ENCODE assay signal across 12 cellular contexts in the genomic region with DNA sequence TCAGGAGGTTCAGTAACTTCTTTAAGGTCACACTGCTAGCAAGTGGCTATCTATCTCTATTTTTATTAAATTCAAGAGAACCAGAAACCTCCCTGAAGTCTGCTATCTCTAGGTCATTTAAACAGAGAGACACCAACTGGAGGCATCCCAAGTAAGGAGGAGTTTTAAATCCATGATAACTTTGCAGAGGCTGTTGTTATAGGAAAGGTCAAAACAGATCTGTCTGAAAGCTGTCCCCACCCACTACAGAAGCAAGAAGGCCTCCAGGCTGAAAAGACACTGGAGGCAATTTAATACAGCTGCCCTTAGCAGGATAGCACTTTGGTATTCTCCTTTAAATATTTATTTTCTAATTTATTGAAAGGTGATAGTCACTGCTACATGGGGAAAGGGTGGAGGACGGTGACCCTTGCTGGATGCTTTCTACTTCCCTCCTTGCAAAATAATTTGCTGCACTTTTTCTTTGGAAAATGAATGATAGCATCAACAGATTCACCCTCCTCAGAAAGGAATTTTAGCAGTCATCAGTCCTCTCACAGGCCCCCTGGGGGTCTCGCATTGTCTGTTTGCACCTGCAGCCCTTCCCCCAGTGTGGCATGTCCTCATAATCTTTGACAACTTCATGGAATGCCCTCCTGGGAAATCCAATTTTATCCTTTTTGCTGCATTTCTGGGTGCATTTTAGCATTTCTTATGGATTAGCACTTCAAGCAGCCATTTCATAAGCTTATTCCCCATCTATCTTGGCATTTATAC.
A peak's percentile ranks its signal among the peaks of the same experiment; 100 is the strongest.
DNase-seq lines count a peak whose midpoint lies in the region; TF ChIP-seq lines count a peak whose summit lies in the region.
"Had no signal": no experiment of that assay in that cellular context is flagged by ENCODE, and none has a peak within 500 bp of the region (broad histone marks: within the 10 kb centered on the region; RNA-seq: fewer than 3 reads in every experiment).

No MANE protein-coding gene starts in this region.

- H3K4me3 ChIP-seq in adrenal gland, result no peak overlapping the region
- H3K4me3 ChIP-seq: breast epithelium, spleen, upper lobe of left lung had no signal

- no peak overlapping the region for H3K27ac Mint-ChIP-seq in immature natural killer cell
- H3K27ac Mint-ChIP-seq: activated T-helper 17 cell treated with anti-CD3 and anti-CD28 coated beads, Interleukin-2, amount 50 U/mL, for 72 hours had no signal

- no peaks in the 10 kb centered on the region for H3K27me3 ChIP-seq in adrenal gland
- H3K27me3 ChIP-seq: breast epithelium, spleen, upper lobe of left lung had no signal

- no peak overlapping the region for H3K4me3 Mint-ChIP-seq in immature natural killer cell
- H3K4me3 Mint-ChIP-seq: activated T-helper 17 cell treated with anti-CD3 and anti-CD28 coated beads, Interleukin-2, amount 50 U/mL, for 72 hours had no signal

- intact Hi-C loops in adrenal gland (cut with DNase I), result no loop called here

- no peaks in the 10 kb centered on the region for H3K4me1 Mint-ChIP-seq in immature natural killer cell
- H3K4me1 Mint-ChIP-seq: activated T-helper 17 cell treated with anti-CD3 and anti-CD28 coated beads, Interleukin-2, amount 50 U/mL, for 72 hours had no signal

- DNase-seq in NCI-H146 (lab: John Stamatoyannopoulos, UW), result peak; percentile 94
- peak in 4 of 7 donors; percentile 15 to 48 (median 28) for DNase-seq in adrenal gland
- peak; percentile 41 for DNase-seq in iPS-NIHi7 (ENCODE audit: extremely low spot score)
- no peak for DNase-seq in substantia nigra (lab: John Stamatoyannopoulos, UW)
- DNase-seq in stimulated activated naive CD4-positive, alpha-beta T cell (lab: John Stamatoyannopoulos, UW), result no peak
- DNase-seq in D341Med (ENCODE audit: low spot score), result no peak
- no peak for DNase-seq in immature natural killer cell
- DNase-seq: spleen, upper lobe of left lung had no signal

- WGBS in adrenal gland, 4 donors, result 54 to 72% (median 67%) methylated on average over 2 of the region's 2 CpGs

- H3K4me1 ChIP-seq in adrenal gland (replicated peaks in 1 of 2), result peaks cover 10 to 19% of the 10 kb centered on the region in 2 donors
- H3K4me1 ChIP-seq: breast epithelium, upper lobe of left lung had no signal

- H3K36me3 Mint-ChIP-seq in immature natural killer cell, result peaks cover 0 to 4% (median 0%) of the 10 kb centered on the region in 3 donors

- TF ChIP-seq CTCF in C4-2B (conservative IDR thresholded peaks at IDR 0.05), result no peak
- TF ChIP-seq CTCF in adrenal gland (IDR thresholded peaks at IDR 0.05), result no peak

- H3K9me3 Mint-ChIP-seq in immature natural killer cell, result no peaks in the 10 kb centered on the region
- H3K9me3 Mint-ChIP-seq: activated T-helper 17 cell treated with anti-CD3 and anti-CD28 coated beads, Interleukin-2, amount 50 U/mL, for 72 hours had no signal

- no peaks in the 10 kb centered on the region for H3K36me3 ChIP-seq in adrenal gland (replicated peaks in 1 of 2)
- H3K36me3 ChIP-seq: breast epithelium, upper lobe of left lung had no signal

- no peak for TF ChIP-seq POLR2A in adrenal gland (IDR thresholded peaks at IDR 0.05)

- H3K9me3 ChIP-seq in adrenal gland (replicated peaks in 1 of 3), result no peaks in the 10 kb centered on the region
- H3K9me3 ChIP-seq: breast epithelium, spleen, upper lobe of left lung had no signal

- H3K27me3 Mint-ChIP-seq in immature natural killer cell (ENCODE audit: low read depth in 3 of 3), result peaks cover 0 to 5% (median 3%) of the 10 kb centered on the region in 3 donors
- H3K27me3 Mint-ChIP-seq: activated T-helper 17 cell treated with anti-CD3 and anti-CD28 coated beads, Interleukin-2, amount 50 U/mL, for 72 hours had no signal

- peak overlapping the region; percentile 21; the same call in 1 of the 2 replicates for H3K27ac ChIP-seq in C4-2B
- H3K27ac ChIP-seq in adrenal gland, result peak overlapping the region in 4 of 5 donors; percentile 0 to 17 (median 10)
- no peak overlapping the region for H3K27ac ChIP-seq in substantia nigra (ENCODE audit: low read depth, low read length, poor library complexity, severe bottlenecking)
- H3K27ac ChIP-seq: breast epithelium, spleen, upper lobe of left lung had no signal

Comparison
In these comparisons a context has a peak if more than half of its experiments do, and no peak if none do; other contexts are left out.
1. DNase-seq: peak in NCI-H146 (single experiment), adrenal gland (4 of 7) and iPS-NIHi7 (single experiment); none in substantia nigra (0 of 49), stimulated activated naive CD4-positive, alpha-beta T cell (0 of 6), D341Med (single experiment) and immature natural killer cell (0 of 3).